ENCODE assay signal across 1 cellular context in the genomic region with DNA sequence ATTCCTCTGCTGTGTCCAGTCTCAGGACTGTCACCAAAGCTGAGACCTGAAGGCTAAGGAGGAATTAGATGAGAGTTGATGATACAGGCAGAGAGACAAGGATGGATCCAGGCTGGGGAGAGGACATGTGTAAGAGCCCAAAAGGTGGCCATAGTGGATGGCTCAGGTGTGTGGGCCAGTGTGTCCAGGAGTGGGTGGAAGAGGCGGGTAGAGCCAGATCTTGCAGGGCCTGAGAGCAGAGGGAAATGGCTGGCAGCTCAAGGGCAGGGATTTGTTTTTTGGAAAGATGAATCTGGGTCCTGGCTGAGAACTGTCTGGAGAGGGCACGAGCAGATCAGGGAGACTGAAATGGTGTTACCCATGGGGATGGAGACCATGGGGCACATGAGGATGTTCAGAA.
TF ChIP-seq lines count a peak whose summit lies in the region.

No MANE protein-coding gene starts in this region.

TF ChIP-seq in GM12878, 131 proteins besides CTCF, POLR2A, EP300 and RAD21:
- TF ChIP-seq SUZ12 (IDR thresholded peaks at IDR 0.05; ENCODE audit: unreplicated experiment) (no peak), DPF2 (IDR thresholded peaks at IDR 0.05) (no peak), SREBF2 (IDR thresholded peaks at IDR 0.05; ENCODE audit: low read length) (no peak), EED (IDR thresholded peaks at IDR 0.05; ENCODE audit: low read depth) (no peak), IKZF2 (IDR thresholded peaks at IDR 0.05) (no peak), HDGF (IDR thresholded peaks at IDR 0.05) (no peak), BMI1 (IDR thresholded peaks at IDR 0.05; ENCODE audit: borderline replicate concordance) (no peak), YBX1 (IDR thresholded peaks at IDR 0.05) (no peak), ZNF217 (IDR thresholded peaks at IDR 0.05) (no peak), ZNF274 (IDR thresholded peaks at IDR 0.05; ENCODE audit: insufficient read depth, insufficient read length) (no peak)
- TF ChIP-seq, protein P1, sequence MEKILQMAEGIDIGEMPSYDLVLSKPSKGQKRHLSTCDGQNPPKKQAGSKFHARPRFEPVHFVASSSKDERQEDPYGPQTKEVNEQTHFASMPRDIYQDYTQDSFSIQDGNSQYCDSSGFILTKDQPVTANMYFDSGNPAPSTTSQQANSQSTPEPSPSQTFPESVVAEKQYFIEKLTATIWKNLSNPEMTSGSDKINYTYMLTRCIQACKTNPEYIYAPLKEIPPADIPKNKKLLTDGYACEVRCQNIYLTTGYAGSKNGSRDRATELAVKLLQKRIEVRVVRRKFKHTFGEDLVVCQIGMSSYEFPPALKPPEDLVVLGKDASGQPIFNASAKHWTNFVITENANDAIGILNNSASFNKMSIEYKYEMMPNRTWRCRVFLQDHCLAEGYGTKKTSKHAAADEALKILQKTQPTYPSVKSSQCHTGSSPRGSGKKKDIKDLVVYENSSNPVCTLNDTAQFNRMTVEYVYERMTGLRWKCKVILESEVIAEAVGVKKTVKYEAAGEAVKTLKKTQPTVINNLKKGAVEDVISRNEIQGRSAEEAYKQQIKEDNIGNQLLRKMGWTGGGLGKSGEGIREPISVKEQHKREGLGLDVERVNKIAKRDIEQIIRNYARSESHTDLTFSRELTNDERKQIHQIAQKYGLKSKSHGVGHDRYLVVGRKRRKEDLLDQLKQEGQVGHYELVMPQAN (conservative IDR thresholded peaks at IDR 0.05), result no peak
TF ChIP-seq in GM12878: peak in this region for 0.
